In the genomic region with DNA sequence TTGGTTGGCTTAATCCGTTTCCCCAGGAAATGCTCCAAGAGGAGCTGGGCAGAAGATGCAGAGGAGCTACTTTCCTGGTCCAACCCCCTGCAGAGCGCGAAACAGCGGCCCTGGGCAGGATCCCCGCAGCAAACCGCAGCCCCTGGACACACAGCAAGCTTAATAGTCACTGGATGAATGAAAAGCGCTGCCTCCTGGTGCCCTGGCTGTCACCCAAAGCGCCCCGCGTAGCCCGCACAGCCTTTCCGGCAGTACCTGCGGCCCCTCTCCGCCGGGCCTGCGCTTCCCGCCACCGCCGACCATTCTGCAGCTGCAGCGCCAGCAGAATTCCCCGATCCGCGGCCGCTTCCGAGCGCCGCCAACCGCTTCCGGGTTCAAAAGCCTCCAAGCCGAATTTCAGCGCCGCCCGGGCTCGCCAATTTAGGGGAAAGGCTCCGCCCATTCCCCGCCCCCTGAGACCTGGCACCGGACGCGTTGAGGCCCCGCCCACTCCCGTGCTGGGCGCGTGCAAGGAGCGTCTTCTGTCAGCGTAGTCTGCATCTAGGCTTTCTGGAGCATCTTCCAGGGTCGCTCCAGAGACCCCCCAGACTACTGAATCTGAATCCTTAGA, we compare ENCODE assay signal across 8 cellular contexts. TPM values are rescaled to one million over a fixed set of nuclear protein-coding genes. Genes with fewer than 3 reads are reported as not detected.
DNase-seq lines count a peak whose midpoint lies in the region; ATAC-seq and TF ChIP-seq lines count a peak whose summit lies in the region.

A gene (minus strand): TSS at position 370 of the 610 bp plus-strand sequence. CDS start 67 bp downstream, at position 303.

- ATAC-seq in GM21447 (IDR thresholded peaks at IDR 0.05; ENCODE audit: unreplicated experiment): peak; percentile 94

- DNase-seq in D341Med (ENCODE audit: low spot score) (peak; percentile 96), activated T-cell treated with anti-CD3 and anti-CD28 coated beads for 1 hour (ENCODE audit: low read depth) (peak; percentile 92), endothelial cell (ENCODE audit: low spot score) (peak; percentile 90), midbrain (lab: John Stamatoyannopoulos, UW) (peak; percentile 85)
- peak; percentile 92 to 94 for DNase-seq in stimulated activated CD8-positive, alpha-beta memory T cell treated with anti-CD3 and anti-CD28 coated beads, Interleukin-2, amount 100 ng/mL, for 48 hours (ENCODE audit: low read depth in 2 of 2)

- H3F3A ChIP-seq in OCI-LY1 (ENCODE audit: insufficient read depth, low read length): no peaks in the 10 kb centered on the region

- H3K9me3 Mint-ChIP-seq in endothelial cell (ENCODE audit: unreplicated experiment): no peaks in the 10 kb centered on the region

- TF ChIP-seq CTCF in OCI-LY1 (IDR thresholded peaks at IDR 0.05; ENCODE audit: low read length) (no peak), endothelial cell (IDR thresholded peaks at IDR 0.05; ENCODE audit: unreplicated experiment) (no peak)

- peak within 1 kb of the TSS; percentile 91 for H3K4me3 Mint-ChIP-seq in endothelial cell (ENCODE audit: unreplicated experiment)

- H3K9me2 ChIP-seq in OCI-LY1 (ENCODE audit: low read depth, low read length): no peaks in the 10 kb centered on the region

- H3K9me3 ChIP-seq in HUES64 (ENCODE audit: insufficient read depth, low read depth, low read length) (no peaks in the 10 kb centered on the region), OCI-LY1 (ENCODE audit: low read length) (no peaks in the 10 kb centered on the region)

- no peaks in the 10 kb centered on the region for H3K79me2 ChIP-seq in OCI-LY1 (ENCODE audit: insufficient read depth, low read length)

- peaks cover 24% of the 10 kb centered on the region for H3K4me1 ChIP-seq in HUES64 (ENCODE audit: insufficient read depth, low read length)
- H3K4me1 ChIP-seq in OCI-LY1 (ENCODE audit: insufficient read depth, low read length, severe bottlenecking): peaks cover 18% of the 10 kb centered on the region

- peaks cover 17% of the 10 kb centered on the region for H3K4me1 Mint-ChIP-seq in endothelial cell (ENCODE audit: unreplicated experiment)

- H3K27ac ChIP-seq in HUES64 (ENCODE audit: low read depth, low read length) (peak within 1 kb of the TSS; percentile 83; the same call in 1 of the 2 replicates), OCI-LY1 (ENCODE audit: low read depth, low read length, poor library complexity, severe bottlenecking) (no peak within 1 kb of the TSS)

- peak within 1 kb of the TSS; percentile 86 for H3K4me3 ChIP-seq in HUES64 (ENCODE audit: low read length)
- H3K4me3 ChIP-seq in OCI-LY1 (ENCODE audit: low read depth, low read length, poor library complexity, severe bottlenecking): peak within 1 kb of the TSS; percentile 87

- peak within 1 kb of the TSS; percentile 53 for H3K27ac Mint-ChIP-seq in endothelial cell (ENCODE audit: unreplicated experiment)

- peaks cover 3% of the 10 kb centered on the region for H3K36me3 Mint-ChIP-seq in endothelial cell (ENCODE audit: low read depth, unreplicated experiment)

- WGBS in HUES64: under 1% methylated on average over 46 of the region's 46 CpGs

- H4K20me1 ChIP-seq in OCI-LY1 (ENCODE audit: insufficient read depth, low read length): no peaks in the 10 kb centered on the region

- peak within 1 kb of the TSS; percentile 48; the same call in 1 of the 2 replicates for H2AFZ ChIP-seq in OCI-LY1 (ENCODE audit: low read length)

- peaks cover 3% of the 10 kb centered on the region for H3K27me3 Mint-ChIP-seq in endothelial cell (ENCODE audit: unreplicated experiment)

- H3K9ac ChIP-seq in HUES64 (ENCODE audit: low read depth, low read length) (peak within 1 kb of the TSS; percentile 90), OCI-LY1 (ENCODE audit: low read length) (peak within 1 kb of the TSS; percentile 80)

- 0 out of 2 replicates have a peak, but pooled peaks cover 7% of the 10 kb centered on the region for H3K27me3 ChIP-seq in HUES64 (ENCODE audit: insufficient read depth, low read length)
- no peaks in the 10 kb centered on the region for H3K27me3 ChIP-seq in OCI-LY1 (ENCODE audit: insufficient read depth, low read length)

- H3K4me2 ChIP-seq in OCI-LY1 (ENCODE audit: low read length): peak within 1 kb of the TSS; percentile 83

- H3K36me3 ChIP-seq in HUES64 (ENCODE audit: insufficient read depth, low read length) (peaks cover 6% of the 10 kb centered on the region; the same call in 1 of the 2 replicates), OCI-LY1 (ENCODE audit: insufficient read depth, low read length) (no peaks in the 10 kb centered on the region; the same call in 1 of the 2 replicates)

RNA-seq across cellular contexts. Expression of the gene that starts here (rescaled TPM):
- 39.8 TPM for polyA plus RNA-seq in HUES64 (2013, experiment 1 of 2)
- 52.8 TPM for polyA plus RNA-seq in HUES64 (2013, experiment 2 of 2)
- 30.2 TPM for total RNA-seq in endothelial cell (ENCODE audit: unreplicated experiment)
